27 cellular contexts compared by ENCODE assay signal in genomic region chr19:50979758-50980157, GRCh38. TPM values are rescaled to one million over a fixed set of nuclear protein-coding genes. Genes with fewer than 3 reads are reported as not detected.
"Had no signal": no experiment of that assay in that cellular context is flagged by ENCODE, and none has a peak within 500 bp of the region (broad histone marks: within the 10 kb centered on the region; RNA-seq: fewer than 3 reads in every experiment).

No MANE protein-coding gene starts in this region.

- H3K27ac Mint-ChIP-seq: activated naive CD4-positive, alpha-beta T cell treated with anti-CD3 and anti-CD28 coated beads for 36 hours; activated naive CD8-positive, alpha-beta T cell; activated T-helper 17 cell treated with anti-CD3 and anti-CD28 coated beads, Interleukin-2, amount 50 U/mL, for 72 hours; brain; T-cell had no signal

- FAIRE-seq: astrocyte, TTC549 had no signal

- H3K4me3 ChIP-seq: SK-N-MC had no signal

- ATAC-seq: activated T-helper 17 cell treated with anti-CD3 and anti-CD28 coated beads, Interleukin-2, amount 50 U/mL, for 72 hours; T-cell had no signal

- DNase-seq: activated CD4-positive, alpha-beta T cell treated with anti-CD3 and anti-CD28 coated beads for 4 hours; activated CD4-positive, alpha-beta T cell treated with anti-CD3 and anti-CD28 coated beads, Interleukin-2, amount 50 U/mL, for 4 hours; activated CD8-positive, alpha-beta memory T cell treated with anti-CD3 and anti-CD28 coated beads for 24 hours; activated gamma-delta T cell; activated naive CD4-positive, alpha-beta T cell treated with anti-CD3 and anti-CD28 coated beads for 36 hours; activated T-cell treated with anti-CD3 and anti-CD28 coated beads for 4 hours; activated T-cell treated with anti-CD3 and anti-CD28 coated beads, Interleukin-2, amount 50 U/mL, for 48 hours; Kasumi-1; KBM-7; NCI-H1105 treated with DMSO at 0.1 percent for 48 hours; NCI-H1436 treated with DMSO at 0.1 percent for 48 hours; NCI-H187; NCI-H2081; NCI-H510A treated with DMSO at 0.1 percent for 48 hours; SIG-M5; T-cell; T-helper 2 cell; T1000 had no signal

- H3K4me1 Mint-ChIP-seq: activated T-helper 17 cell treated with anti-CD3 and anti-CD28 coated beads, Interleukin-2, amount 50 U/mL, for 72 hours; brain; T-cell had no signal

- H3K4me3 Mint-ChIP-seq: activated naive CD4-positive, alpha-beta T cell treated with anti-CD3 and anti-CD28 coated beads for 36 hours; activated naive CD8-positive, alpha-beta T cell; activated T-helper 17 cell treated with anti-CD3 and anti-CD28 coated beads, Interleukin-2, amount 50 U/mL, for 72 hours; brain; central memory CD8-positive, alpha-beta T cell; T-cell had no signal

- H3K27ac ChIP-seq: SK-N-MC, VCaP had no signal

- H3K36me3 Mint-ChIP-seq: activated naive CD8-positive, alpha-beta T cell; brain; T-cell had no signal

- H3K9me3 Mint-ChIP-seq: activated naive CD4-positive, alpha-beta T cell treated with anti-CD3 and anti-CD28 coated beads for 36 hours; activated T-helper 17 cell treated with anti-CD3 and anti-CD28 coated beads, Interleukin-2, amount 50 U/mL, for 72 hours; central memory CD8-positive, alpha-beta T cell; T-cell had no signal

RNA-seq across cellular contexts. Expression of gene KLK7, which starts 4.0 kb away (rescaled TPM):
- total RNA-seq: activated naive CD4-positive, alpha-beta T cell treated with anti-CD3 and anti-CD28 coated beads for 36 hours; activated T-helper 17 cell treated with anti-CD3 and anti-CD28 coated beads, Interleukin-2, amount 50 U/mL, for 72 hours; astrocyte; RPMI7951; T-cell had no signal

RNA-seq across cellular contexts. Expression of gene KLK6, which starts 10.4 kb away (rescaled TPM):
- total RNA-seq: activated naive CD4-positive, alpha-beta T cell treated with anti-CD3 and anti-CD28 coated beads for 36 hours; activated T-helper 17 cell treated with anti-CD3 and anti-CD28 coated beads, Interleukin-2, amount 50 U/mL, for 72 hours; RPMI7951; T-cell had no signal

RNA-seq across cellular contexts. Expression of gene KLK8, which starts 21.6 kb away (rescaled TPM):
- total RNA-seq: activated naive CD4-positive, alpha-beta T cell treated with anti-CD3 and anti-CD28 coated beads for 36 hours; activated T-helper 17 cell treated with anti-CD3 and anti-CD28 coated beads, Interleukin-2, amount 50 U/mL, for 72 hours; astrocyte; RPMI7951; T-cell had no signal

RNA-seq across cellular contexts. Expression of gene KLK5, which starts 26.9 kb away (rescaled TPM):
- total RNA-seq: activated naive CD4-positive, alpha-beta T cell treated with anti-CD3 and anti-CD28 coated beads for 36 hours; activated T-helper 17 cell treated with anti-CD3 and anti-CD28 coated beads, Interleukin-2, amount 50 U/mL, for 72 hours; astrocyte; RPMI7951; T-cell had no signal

RNA-seq across cellular contexts. Expression of gene KLK10, which starts 39.8 kb away (rescaled TPM):
- total RNA-seq: activated naive CD4-positive, alpha-beta T cell treated with anti-CD3 and anti-CD28 coated beads for 36 hours; activated T-helper 17 cell treated with anti-CD3 and anti-CD28 coated beads, Interleukin-2, amount 50 U/mL, for 72 hours; RPMI7951; T-cell had no signal
